In the genomic region with DNA sequence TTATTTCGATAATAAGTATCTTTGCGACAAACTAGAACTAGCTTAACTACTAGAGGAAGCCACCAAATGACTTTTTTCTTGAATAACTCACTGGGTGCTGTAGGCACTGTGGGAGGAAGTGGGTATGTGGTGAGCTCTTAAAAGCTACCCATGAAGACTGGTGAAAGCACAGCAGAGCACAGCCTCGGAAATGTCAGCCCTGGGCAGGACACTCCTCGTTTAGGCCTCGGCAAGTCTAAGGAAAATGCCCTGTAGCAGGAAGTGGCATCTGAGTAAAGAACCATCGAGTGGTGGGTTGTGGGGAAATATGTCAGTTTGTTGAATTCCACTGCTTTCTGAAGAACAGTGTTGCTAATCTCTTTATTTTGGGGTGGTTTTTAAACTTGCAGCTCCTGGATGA, we compare ENCODE assay signal across 8 cellular contexts. TPM values are rescaled to one million over a fixed set of nuclear protein-coding genes. Genes with fewer than 3 reads are reported as not detected.
DNase-seq lines count a peak whose midpoint lies in the region; ATAC-seq, FAIRE-seq and TF ChIP-seq lines count a peak whose summit lies in the region.

No MANE protein-coding gene starts in this region.

- H2AFZ ChIP-seq in IMR-90 (replicated peaks; ENCODE audit: low read length, poor library complexity): no peak overlapping the region

- in situ Hi-C loops in IMR-90 (cut with MboI; ENCODE audit: low sequenced_read_pairs): no loop called here

- peak overlapping the region; percentile 63; the same call in 1 of the 3 replicates for H2BK15ac ChIP-seq in IMR-90 (ENCODE audit: low read depth, low read length)

- H3K27me3 ChIP-seq in IMR-90 (ENCODE audit: control insufficient read depth, insufficient read depth, low read length): no peaks in the 10 kb centered on the region

- H4K20me1 ChIP-seq in IMR-90 (ENCODE audit: insufficient read depth, low read length): peaks cover 5% of the 10 kb centered on the region; the same call in 1 of the 2 replicates

- no peak for TF ChIP-seq RAD21 in IMR-90 (IDR thresholded peaks at IDR 0.05; ENCODE audit: low read length)

- H4K8ac ChIP-seq in IMR-90 (ENCODE audit: low read depth in 2 of 2, low read length in 2 of 2): peak overlapping the region; percentile 30 to 89

- CTCF ChIA-PET in IMR-90 (lab: Yijun Ruan, JAX): no interaction called here
- CTCF ChIA-PET in activated CD4-positive, alpha-beta memory T cell treated with anti-CD3 and anti-CD28 coated beads, Interleukin-2, amount 10 ng/mL, durations not matched to agents 7 days and 5 days (lab: Charles Lee): interaction anchor here (0.9 to 2.9 kb wide), 7 partner anchors 12 to 239 kb away, joined by 3 to 12 read pairs (median 7); no protein-coding TSS in a partner anchor

- H3K27ac Mint-ChIP-seq in activated CD4-positive, alpha-beta memory T cell treated with anti-CD3 and anti-CD28 coated beads, Interleukin-2, amount 10 ng/mL, durations not matched to agents 7 days and 5 days: peak overlapping the region; percentile 100

- POLR2A ChIA-PET in IMR-90 (lab: Charles Lee; ENCODE audit: unreplicated experiment): no interaction called here
- POLR2A ChIA-PET in activated CD4-positive, alpha-beta memory T cell treated with anti-CD3 and anti-CD28 coated beads, Interleukin-2, amount 10 ng/mL, durations not matched to agents 7 days and 5 days (lab: Charles Lee): interaction anchor here (0.7 to 2.3 kb wide), 20 partner anchors 9 to 416 kb away, joined by 3 to 11 read pairs (median 5); partner anchors contain the start of genes FNBP1, GPR107 and TOR1A

- H3K18ac ChIP-seq in IMR-90 (ENCODE audit: low read depth, low read length): peak overlapping the region; percentile 62

- no peak for TF ChIP-seq CTCF in IMR-90 (conservative IDR thresholded peaks at IDR 0.05; ENCODE audit: low read depth, low read length)

- H3K36me3 Mint-ChIP-seq in activated CD4-positive, alpha-beta memory T cell treated with anti-CD3 and anti-CD28 coated beads, Interleukin-2, amount 10 ng/mL, durations not matched to agents 7 days and 5 days (ENCODE audit: low read depth): peaks cover 48% of the 10 kb centered on the region

- peak overlapping the region; percentile 79; the same call in 1 of the 2 replicates for H2BK20ac ChIP-seq in IMR-90 (ENCODE audit: low read depth, low read length)

- peak overlapping the region; percentile 67 for H3K4me3 Mint-ChIP-seq in activated CD4-positive, alpha-beta memory T cell treated with anti-CD3 and anti-CD28 coated beads, Interleukin-2, amount 10 ng/mL, durations not matched to agents 7 days and 5 days

- ATAC-seq in IMR-90 (ENCODE audit: low read depth) (no peak), HG03342 (IDR thresholded peaks at IDR 0.05; ENCODE audit: unreplicated experiment) (no peak)

- FAIRE-seq in GM19239 (lab: Jason Lieb, UNC): peak; percentile 93

- peak overlapping the region; percentile 96 for H3K14ac ChIP-seq in IMR-90 (replicated peaks; ENCODE audit: low read depth, low read length)

- H3K27ac ChIP-seq in IMR-90 (ENCODE audit: insufficient read depth, low read length): peak overlapping the region; percentile 83

- dilution Hi-C loops in IMR-90 (cut with HindIII; ENCODE audit: low sequenced_read_pairs, unreplicated experiment): no loop called here

- peaks cover 3% of the 10 kb centered on the region for H3K9me1 ChIP-seq in IMR-90 (ENCODE audit: insufficient read depth, low read length)

- H3K36me3 ChIP-seq in IMR-90 (ENCODE audit: control insufficient read depth, insufficient read depth, low read length): peaks cover 20% of the 10 kb centered on the region

- no peak for TF ChIP-seq POLR2A in IMR-90 (IDR thresholded peaks at IDR 0.05; ENCODE audit: low read depth, low read length)

- no CpG with 5 or more reads among the region's 6 CpGs for WGBS in IMR-90 (ENCODE audit: extremely low coverage in 2 of 2, insufficient read length in 1 of 2), 2 experiments

- H2BK5ac ChIP-seq in IMR-90 (ENCODE audit: low read depth, low read length, poor library complexity, severe bottlenecking): peak overlapping the region; percentile 81

- H3K4me2 ChIP-seq in IMR-90 (ENCODE audit: low read depth, low read length): no peak overlapping the region

- intact Hi-C loops in IMR-90 (cut with micrococcal nuclease): no loop called here

- H3K79me1 ChIP-seq in IMR-90 (ENCODE audit: low read depth in 1 of 2, low read length in 2 of 2): peaks cover 0 to 9% of the 10 kb centered on the region in 2 experiments; a peak in 2 of 4 replicates

- H3K4me1 ChIP-seq in IMR-90 (ENCODE audit: control insufficient read depth, insufficient read depth, low read length): peaks cover 18% of the 10 kb centered on the region

- H4K5ac ChIP-seq in IMR-90 (ENCODE audit: low read depth, low read length): peak overlapping the region; percentile 23

- H3K9me3 ChIP-seq in IMR-90 (ENCODE audit: control insufficient read depth, insufficient read depth, low read length): no peaks in the 10 kb centered on the region

- H3K27me3 Mint-ChIP-seq in activated CD4-positive, alpha-beta memory T cell treated with anti-CD3 and anti-CD28 coated beads, Interleukin-2, amount 10 ng/mL, durations not matched to agents 7 days and 5 days: no peaks in the 10 kb centered on the region

- H3K4me3 ChIP-seq in IMR-90 (ENCODE audit: insufficient read depth, low read depth, low read length): no peak overlapping the region

- BruUV-seq in IMR-90 (replicated peaks; lab: Mats Ljungman, UMichigan): no TSS peak

- peak overlapping the region; percentile 92 for H2BK120ac ChIP-seq in IMR-90 (ENCODE audit: low read depth, low read length)

- no peaks in the 10 kb centered on the region for H3K9me3 Mint-ChIP-seq in activated CD4-positive, alpha-beta memory T cell treated with anti-CD3 and anti-CD28 coated beads, Interleukin-2, amount 10 ng/mL, durations not matched to agents 7 days and 5 days

- peak overlapping the region; percentile 91 for H2AK5ac ChIP-seq in IMR-90 (ENCODE audit: low read depth, low read length)

- H3K4me1 Mint-ChIP-seq in activated CD4-positive, alpha-beta memory T cell treated with anti-CD3 and anti-CD28 coated beads, Interleukin-2, amount 10 ng/mL, durations not matched to agents 7 days and 5 days: peaks cover 54% of the 10 kb centered on the region

- peak overlapping the region; percentile 46 for H3K56ac ChIP-seq in IMR-90 (ENCODE audit: extremely low read depth, insufficient read depth, low read length)

- peak overlapping the region; percentile 93 for H3K23ac ChIP-seq in IMR-90 (ENCODE audit: low read depth, low read length)

- H2AK9ac ChIP-seq in IMR-90 (replicated peaks; ENCODE audit: low read depth, low read length, poor library complexity): no peak overlapping the region

- H3K4ac ChIP-seq in IMR-90 (ENCODE audit: low read depth, low read length): peak overlapping the region; percentile 96

- peak overlapping the region; percentile 77 for H4K91ac ChIP-seq in IMR-90 (ENCODE audit: insufficient read depth, low read depth, low read length)

- peak; percentile 47 for DNase-seq in GM19239 (ENCODE audit: insufficient read length, low spot score)
- DNase-seq in IMR-90: no peak
- peak; percentile 87 for DNase-seq in activated CD4-positive, alpha-beta memory T cell treated with anti-CD3 and anti-CD28 coated beads, Interleukin-2, amount 10 ng/mL, durations not matched to agents 7 days and 5 days
- peak; percentile 35 for DNase-seq in fibroblast of peridontal ligament (ENCODE audit: extremely low read depth)
- peak; percentile 74 for DNase-seq in stimulated activated CD4-positive, alpha-beta T cell treated with anti-CD3 and anti-CD28 coated beads, Interleukin-15, amount 100 ng/mL, for 24 hours
- DNase-seq in inferior parietal cortex (ENCODE audit: extremely low spot score): no peak
- no peak for DNase-seq in cerebellar cortex (ENCODE audit: low spot score)

- peak overlapping the region; percentile 37; the same call in 1 of the 2 replicates for H3K9ac ChIP-seq in IMR-90 (ENCODE audit: low read depth, low read length)

TF ChIP-seq in IMR-90, 13 proteins besides CTCF, POLR2A, EP300 and RAD21 (continues in another document):
- no peak for TF ChIP-seq RCOR1 (IDR thresholded peaks at IDR 0.05; ENCODE audit: insufficient replicate concordance, low read length)
- no peak for TF ChIP-seq CEBPB (IDR thresholded peaks at IDR 0.05; ENCODE audit: low read depth, low read length)
- no peak for TF ChIP-seq BHLHE40 (IDR thresholded peaks at IDR 0.05; ENCODE audit: low read depth, low read length)
- no peak for TF ChIP-seq MXI1 (IDR thresholded peaks at IDR 0.05; ENCODE audit: borderline replicate concordance, low read depth, low read length)
- no peak for TF ChIP-seq MAZ (IDR thresholded peaks at IDR 0.05; ENCODE audit: borderline replicate concordance, low read depth, low read length)
- TF ChIP-seq CHD1 (IDR thresholded peaks at IDR 0.05; ENCODE audit: low read depth, low read length): no peak
- no peak for TF ChIP-seq RFX5 (IDR thresholded peaks at IDR 0.05; ENCODE audit: low read depth, low read length)
- TF ChIP-seq ELK1 (IDR thresholded peaks at IDR 0.05; ENCODE audit: borderline replicate concordance, low read depth, low read length): no peak
- no peak for TF ChIP-seq NFE2L2 (IDR thresholded peaks at IDR 0.05; ENCODE audit: low read depth, low read length)
- no peak for TF ChIP-seq SMC3 (IDR thresholded peaks at IDR 0.05; ENCODE audit: low read depth, low read length)
- no peak for TF ChIP-seq MAFK (IDR thresholded peaks at IDR 0.05; ENCODE audit: low read depth, low read length)
- TF ChIP-seq FOS (IDR thresholded peaks at IDR 0.05; ENCODE audit: low read depth, low read length): no peak

RNA-seq across cellular contexts. Expression of gene NCS1, which starts 44.0 kb away (rescaled TPM):
- total RNA-seq in IMR-90 (2012; rRNA removed): 35.8 and 41.0 TPM in 2 replicates
- 60.5 and 68.9 TPM in 2 replicates for polyA plus RNA-seq in IMR-90 (2012; rRNA removed)
- polyA plus RNA-seq in IMR-90 (2012; cell fraction: cytosol; rRNA removed): 45.5 and 54.7 TPM in 2 replicates
- 36.7 and 43.5 TPM in 2 replicates for polyA plus RNA-seq in IMR-90 (2012; cell fraction: nucleus; rRNA removed; ENCODE audit: low replicate concordance)
- total RNA-seq in activated CD4-positive, alpha-beta memory T cell treated with anti-CD3 and anti-CD28 coated beads, Interleukin-2, amount 10 ng/mL, durations not matched to agents 7 days and 5 days: 1 to 10 TPM; 2.8 to 3.1 TPM

Comparison
In these comparisons a context has a peak if more than half of its experiments do, and no peak if none do; other contexts are left out.
1. DNase-seq: peak in GM19239 (single experiment), activated CD4-positive, alpha-beta memory T cell treated with anti-CD3 and anti-CD28 coated beads, Interleukin-2, amount 10 ng/mL, durations not matched to agents 7 days and 5 days (single experiment), fibroblast of peridontal ligament (single experiment) and stimulated activated CD4-positive, alpha-beta T cell treated with anti-CD3 and anti-CD28 coated beads, Interleukin-15, amount 100 ng/mL, for 24 hours (single experiment); none in IMR-90 (single experiment), inferior parietal cortex (single experiment) and cerebellar cortex (single experiment).